ENCODE assay signal across 1 cellular context in genomic region chr16:31134625-31135534, GRCh38.
TF ChIP-seq lines count a peak whose summit lies in the region.

No MANE protein-coding gene starts in this region.

TF ChIP-seq in HepG2, 621 proteins besides CTCF, POLR2A, EP300 and RAD21 (continued from another document):
- TF ChIP-seq ZNF383 (CRISPR knock-in tag; IDR thresholded peaks at IDR 0.05; ENCODE audit: borderline replicate concordance) (no peak), MBNL3 (CRISPR knock-in tag; conservative IDR thresholded peaks at IDR 0.05) (no peak), ZBTB43 (CRISPR knock-in tag; conservative IDR thresholded peaks at IDR 0.05) (no peak), ZNF274 (CRISPR knock-in tag; IDR thresholded peaks at IDR 0.05) (0 out of 2 replicates have a peak, but pooled peaks have one; percentile 24), ZNF350 (CRISPR knock-in tag; IDR thresholded peaks at IDR 0.05; ENCODE audit: borderline replicate concordance, low read depth) (0 out of 2 replicates have a peak, but pooled peaks have one; percentile 12), SMAD9 (CRISPR knock-in tag; IDR thresholded peaks at IDR 0.05) (no peak), ZNF570 (CRISPR knock-in tag; IDR thresholded peaks at IDR 0.05; ENCODE audit: borderline replicate concordance) (no peak)
